In the genomic region with DNA sequence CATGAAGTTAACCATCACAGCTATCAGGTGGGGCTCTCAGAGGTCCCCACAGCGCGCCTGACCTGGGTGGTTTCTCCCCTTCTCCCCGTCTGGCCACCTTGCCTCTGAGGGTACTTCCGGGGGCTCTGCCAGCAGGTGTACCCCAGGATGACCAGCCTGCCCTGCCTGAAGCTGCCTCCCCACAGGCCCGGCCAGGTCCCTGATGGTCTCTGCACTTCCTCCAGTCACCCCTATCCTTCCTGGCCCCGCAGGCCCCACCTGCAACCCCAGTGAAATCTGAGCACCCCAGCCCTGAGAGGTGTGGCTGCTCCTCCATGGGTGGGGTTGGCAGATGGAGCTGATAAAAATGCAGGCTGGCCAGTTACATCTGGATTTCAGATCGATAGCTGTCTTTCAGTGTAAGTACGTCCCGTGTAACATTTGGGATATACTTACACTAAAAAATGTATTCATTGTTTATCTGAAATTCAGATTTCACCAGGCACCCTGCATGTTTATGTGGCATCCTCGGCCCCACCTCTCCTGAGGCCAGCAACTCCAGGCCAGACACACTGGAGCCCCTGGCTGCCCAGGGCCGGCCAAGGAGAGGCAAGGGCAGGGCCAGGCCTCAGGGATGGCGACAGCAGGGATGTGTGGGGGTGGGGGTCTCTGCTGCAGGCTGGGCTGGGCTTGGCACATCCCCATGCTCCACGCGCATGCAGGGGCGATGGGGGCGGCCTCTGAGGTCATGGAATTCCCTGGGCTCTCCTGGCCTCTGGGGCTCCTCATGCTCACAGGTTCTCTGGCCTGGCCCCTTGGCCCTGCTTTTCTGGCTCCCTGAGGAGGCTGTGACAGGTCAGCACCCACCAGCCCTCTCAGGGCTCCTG, we compare ENCODE assay signal across 23 cellular contexts. TPM values are rescaled to one million over a fixed set of nuclear protein-coding genes. Genes with fewer than 3 reads are reported as not detected.
DNase-seq lines count a peak whose midpoint lies in the region; ATAC-seq, FAIRE-seq and TF ChIP-seq lines count a peak whose summit lies in the region.
"Had no signal": no experiment of that assay in that cellular context is flagged by ENCODE, and none has a peak within 500 bp of the region (broad histone marks: within the 10 kb centered on the region; RNA-seq: fewer than 3 reads in every experiment).

No MANE protein-coding gene starts in this region.

- TF ChIP-seq CTCF in cardiac muscle cell (IDR thresholded peaks at IDR 0.05; ENCODE audit: low read depth, low read length) (no peak), left ventricle myocardium inferior (IDR thresholded peaks at IDR 0.05; ENCODE audit: borderline replicate concordance) (no peak), H1 (IDR thresholded peaks at IDR 0.05; ENCODE audit: control extremely low read depth in 1 of 3, insufficient read depth in 1 of 3, low read depth in 1 of 3, low read length in 3 of 3) (no peak), mucosa of descending colon (IDR thresholded peaks at IDR 0.05) (no peak)

- H3K36me3 ChIP-seq in cardiac muscle cell, result no peaks in the 10 kb centered on the region
- no peaks in the 10 kb centered on the region for H3K36me3 ChIP-seq in left ventricle myocardium inferior
- H3K36me3 ChIP-seq in H1 (ENCODE audit: control insufficient read depth in 2 of 4, insufficient read depth in 4 of 4, low read length in 3 of 4), result no peaks in the 10 kb centered on the region
- no peaks in the 10 kb centered on the region for H3K36me3 ChIP-seq in mucosa of descending colon (ENCODE audit: low read depth)
- H3K36me3 ChIP-seq: HAP-1, Peyer's patch, SJCRH30 had no signal

- CTCF ChIA-PET in H1 (lab: Charles Lee; ENCODE audit: partially characterized antibody), result interaction anchor here (0.6 to 2.9 kb wide), 24 partner anchors 9 to 313 kb away, joined by 3 to 20 read pairs (median 4); partner anchors contain the start of gene PFKL

- H3K4me2 ChIP-seq in H1 (ENCODE audit: insufficient read depth in 1 of 2, low read depth in 2 of 2, low read length in 2 of 2), result no peak overlapping the region
- H3K4me2 ChIP-seq: KMS-11 had no signal

- peak in 1 of 2 donors; percentile 32 for DNase-seq in cardiac muscle cell (ENCODE audit: low read depth in 1 of 2, low spot score in 1 of 2)
- no peak for DNase-seq in left ventricle myocardium inferior
- DNase-seq in H1 (ENCODE audit: low read depth in 1 of 2, low spot score in 2 of 2), result no peak
- peak in 1 of 3 donors; percentile 21 for DNase-seq in mucosa of descending colon
- no peak for DNase-seq in SIG-M5 treated with dmso at 0.1 percent for 504 hours (lab: John Stamatoyannopoulos, UW; ENCODE audit: unreplicated experiment)
- DNase-seq in HPDE6-E6E7 (ENCODE audit: extremely low spot score), result no peak
- DNase-seq in activated CD4-positive, CD25-positive, alpha-beta regulatory T cell (lab: John Stamatoyannopoulos, UW), result no peak
- DNase-seq: GDM1; IMR-90; NCI-H1105; NCI-H146; NCI-H2171; NK-92 treated with Interleukin-12 subunit alpha and Interleukin-12 subunit beta, amount 100 ng/mL, for 24 hours had no signal

- no peak overlapping the region for H2BK5ac ChIP-seq in H1 (ENCODE audit: low read depth, low read length)

- no peaks in the 10 kb centered on the region for H3K79me1 ChIP-seq in H1 (ENCODE audit: low read depth, low read length)

- TF ChIP-seq EP300 in H1 (IDR thresholded peaks at IDR 0.05; ENCODE audit: borderline replicate concordance in 1 of 2, low read depth in 2 of 2, low read length in 2 of 2), result no peak

- H2BK20ac ChIP-seq in H1 (ENCODE audit: low read length), result no peak overlapping the region

- H3K9ac ChIP-seq in H1 (replicated peaks in 1 of 4; ENCODE audit: extremely low read depth in 1 of 4, low read depth in 3 of 4, low read length in 3 of 4), result no peak overlapping the region
- H3K9ac ChIP-seq: KMS-11 had no signal

- H3K23me2 ChIP-seq in H1 (ENCODE audit: low read depth, low read length), result no peaks in the 10 kb centered on the region

- H2BK15ac ChIP-seq in H1 (ENCODE audit: low read length), result no peak overlapping the region

- H4K91ac ChIP-seq in H1 (replicated peaks; ENCODE audit: insufficient read length, low read length), result no peak overlapping the region

- no peak overlapping the region for H3K18ac ChIP-seq in H1 (ENCODE audit: extremely low read depth, low read length)

- H3K9me3 ChIP-seq in cardiac muscle cell (ENCODE audit: low read depth) (no peaks in the 10 kb centered on the region), left ventricle myocardium inferior (replicated peaks) (no peaks in the 10 kb centered on the region), H1 (ENCODE audit: insufficient read depth in 2 of 2, low read depth in 1 of 2, low read length in 1 of 2) (no peaks in the 10 kb centered on the region), mucosa of descending colon (no peaks in the 10 kb centered on the region)
- H3K9me3 ChIP-seq: HAP-1, Peyer's patch, SJCRH30 had no signal

- no peak overlapping the region for H3K14ac ChIP-seq in H1 (ENCODE audit: insufficient read length)

- H3K4me3 ChIP-seq in cardiac muscle cell (no peak overlapping the region), left ventricle myocardium inferior (no peak overlapping the region), H1 (ENCODE audit: extremely low read depth in 1 of 4, insufficient read depth in 2 of 4, low read depth in 3 of 4, low read length in 4 of 4) (no peak overlapping the region), mucosa of descending colon (no peak overlapping the region)
- H3K4me3 ChIP-seq: HAP-1, Peyer's patch, SJCRH30 had no signal

- no peak for TF ChIP-seq RAD21 in H1 (IDR thresholded peaks at IDR 0.05 in 1 of 2, conservative IDR thresholded peaks at IDR 0.05 in 1 of 2; ENCODE audit: low read depth in 2 of 2, low read length in 2 of 2)

- POLR2A ChIA-PET in H1 (lab: Charles Lee; ENCODE audit: partially characterized antibody), result interaction anchor here (0.6 to 0.7 kb wide), 3 partner anchors 42 to 179 kb away, joined by 3 to 4 read pairs (median 3); no protein-coding TSS in a partner anchor

- H4K5ac ChIP-seq in H1 (ENCODE audit: insufficient read length, low read depth, low read length), result no peak overlapping the region

- no peak overlapping the region for H3K4ac ChIP-seq in H1 (replicated peaks; ENCODE audit: insufficient read length, low read depth, low read length)

- no peak overlapping the region for H2AK5ac ChIP-seq in H1 (ENCODE audit: low read depth, low read length)

- WGBS in H1 (ENCODE audit: extremely low coverage in 1 of 2, insufficient coverage in 1 of 2, insufficient read length in 1 of 2, insufficient replicate concordance in 2 of 2, low coverage in 1 of 2, low lambda C conversion rate in 2 of 2, missing lambda C conversion rate in 1 of 2), 2 experiments, result 75% methylated on average over 16 of the region's 16 CpGs; no CpG with 5 or more reads in 1 of the 2 experiments

- H2BK120ac ChIP-seq in H1 (replicated peaks; ENCODE audit: low read depth, low read length), result no peak overlapping the region

- no peak overlapping the region for H2AFZ ChIP-seq in H1 (ENCODE audit: low read length)

- intact Hi-C loops in left ventricle myocardium inferior (cut with micrococcal nuclease) (no loop called here), mucosa of descending colon (cut with DNase I, micrococcal nuclease) (no loop called here)

- H3K27me3 ChIP-seq in cardiac muscle cell (no peaks in the 10 kb centered on the region), left ventricle myocardium inferior (ENCODE audit: low read depth) (peaks cover 31% of the 10 kb centered on the region), H1 (replicated peaks in 1 of 4; ENCODE audit: control insufficient read depth in 3 of 4, extremely low read depth in 1 of 4, insufficient read depth in 3 of 4, low read length in 3 of 4) (no peaks in the 10 kb centered on the region; a peak in 1 of 7 replicates)
- H3K27me3 ChIP-seq: Peyer's patch, SJCRH30 had no signal

- no peak for TF ChIP-seq POLR2A in H1 (IDR thresholded peaks at IDR 0.05; ENCODE audit: control extremely low read depth in 1 of 2, low read depth in 2 of 2, low read length in 2 of 2)

- H4K20me1 ChIP-seq in H1 (replicated peaks in 1 of 2; ENCODE audit: control insufficient read depth in 1 of 2, insufficient read depth in 2 of 2, low read length in 2 of 2), result no peaks in the 10 kb centered on the region

- ATAC-seq in mucosa of descending colon (peak; percentile 15), GM18907 (IDR thresholded peaks at IDR 0.05; ENCODE audit: unreplicated experiment) (no peak)

- no peak overlapping the region for H3K23ac ChIP-seq in H1 (ENCODE audit: insufficient read length)

- no peaks in the 10 kb centered on the region for H3K79me2 ChIP-seq in H1 (ENCODE audit: control insufficient read depth in 1 of 2, insufficient read depth in 2 of 2, low read length in 2 of 2)

- FAIRE-seq in H1 (lab: Jason Lieb, UNC), result no peak
- FAIRE-seq: D721Med, HTR-8/SVneo had no signal

- H3K56ac ChIP-seq in H1 (replicated peaks; ENCODE audit: insufficient read length, low read depth, low read length), result no peak overlapping the region

- H2BK12ac ChIP-seq in H1 (ENCODE audit: low read depth, low read length), result 0 out of 2 replicates have a peak overlapping the region, but pooled peaks have one; percentile 27

- no peak overlapping the region for H4K8ac ChIP-seq in H1 (ENCODE audit: extremely low read depth, insufficient read depth, low read length)

- H3K4me1 ChIP-seq in cardiac muscle cell (ENCODE audit: low read depth) (peaks cover 20% of the 10 kb centered on the region), left ventricle myocardium inferior (peaks cover 11% of the 10 kb centered on the region), H1 (replicated peaks in 1 of 4; ENCODE audit: control insufficient read depth in 3 of 4, insufficient read depth in 4 of 4, low read length in 3 of 4) (peaks cover 0 to 3% (median 0%) of the 10 kb centered on the region in 4 experiments; a peak in 3 of 7 replicates), mucosa of descending colon (ENCODE audit: low read depth) (no peaks in the 10 kb centered on the region)
- H3K4me1 ChIP-seq: HAP-1, Peyer's patch, SJCRH30 had no signal

- H3K27ac ChIP-seq in cardiac muscle cell, result peak overlapping the region; percentile 22
- no peak overlapping the region for H3K27ac ChIP-seq in left ventricle myocardium inferior (replicated peaks)
- H3K27ac ChIP-seq in H1 (ENCODE audit: low read depth, low read length), result no peak overlapping the region
- H3K27ac ChIP-seq: KMS-11, Peyer's patch, SJCRH30 had no signal

RNA-seq across cellular contexts. Expression of gene LRRC3, which starts 25.1 kb away (rescaled TPM):
- total RNA-seq in cardiac muscle cell, result 5.9 and 9.5 TPM in 2 replicates
- 3.3 and 4.1 TPM in 2 replicates for polyA plus RNA-seq in cardiac muscle cell
- 1.8 TPM for total RNA-seq in left ventricle myocardium inferior
- 5.4 and 5.9 TPM in 2 replicates for total RNA-seq in H1 (2021; fragmentation: NEBNext Ultra II Directional; extraction: Animal tissue kit (Norgen Biotek cat#: 25700))
- polyA plus RNA-seq in H1 (2011; rRNA removed), result 3.1 and 4.7 TPM in 2 replicates
- polyA plus RNA-seq in H1 (2011; cell fraction: cytosol; rRNA removed), result 2.7 TPM
- 3.4 TPM for polyA plus RNA-seq in H1 (2011; cell fraction: nucleus; rRNA removed)
- 2.7 to 3.3 TPM (median 3.0 TPM) in 4 replicates for polyA plus RNA-seq in H1 (2012, experiment 1 of 2)
- polyA plus RNA-seq in H1 (2012, experiment 2 of 2), result 2.7 TPM
- polyA plus RNA-seq in H1 (2013, experiment 1 of 2), result 4.4 TPM
- polyA plus RNA-seq in H1 (2013, experiment 2 of 2), result 4.9 TPM
- polyA minus RNA-seq in H1 (2011; rRNA and poly(A)+ RNA removed), result 2.8 and 3.0 TPM in 2 replicates
- polyA minus RNA-seq in H1 (2011; cell fraction: cytosol; rRNA and poly(A)+ RNA removed), result 3.1 TPM
- 3.7 TPM for polyA minus RNA-seq in H1 (2011; cell fraction: nucleus; rRNA and poly(A)+ RNA removed)
- total RNA-seq in mucosa of descending colon, result 10 to 100 TPM in 1 of 3 donors, 1 to 10 TPM in 2; 2.1 to 17.9 (median 2.7) TPM
- total RNA-seq: SJCRH30 had no signal

RNA-seq across cellular contexts. Expression of gene KRTAP10-1, which starts 59.6 kb away (rescaled TPM):
- total RNA-seq in cardiac muscle cell, result not detected in 2 replicates
- polyA plus RNA-seq in cardiac muscle cell, result 0.56 TPM in 1 of 2 replicates, not detected in the other
- total RNA-seq in left ventricle myocardium inferior, result not detected
- not detected in 2 replicates for total RNA-seq in H1 (2021; fragmentation: NEBNext Ultra II Directional; extraction: Animal tissue kit (Norgen Biotek cat#: 25700))
- polyA plus RNA-seq in H1 (2011; rRNA removed), result 0.08 TPM in 1 of 2 replicates, not detected in the other
- not detected for polyA plus RNA-seq in H1 (2011; cell fraction: cytosol; rRNA removed)
- polyA plus RNA-seq in H1 (2011; cell fraction: nucleus; rRNA removed), result 0.09 TPM
- polyA plus RNA-seq in H1 (2012, experiment 1 of 2), result not detected in 4 replicates
- polyA plus RNA-seq in H1 (2012, experiment 2 of 2), result not detected
- not detected for polyA plus RNA-seq in H1 (2013, experiment 1 of 2)
- polyA plus RNA-seq in H1 (2013, experiment 2 of 2), result not detected
- polyA minus RNA-seq in H1 (2011; rRNA and poly(A)+ RNA removed), result not detected in 2 replicates
- not detected for polyA minus RNA-seq in H1 (2011; cell fraction: cytosol; rRNA and poly(A)+ RNA removed)
- polyA minus RNA-seq in H1 (2011; cell fraction: nucleus; rRNA and poly(A)+ RNA removed), result 0.90 TPM
- not detected for total RNA-seq in mucosa of descending colon
- total RNA-seq: A172, IMR-90, Peyer's patch, SJCRH30 had no signal
- polyA plus RNA-seq: AG04450, CD14-positive monocyte, IMR-90 had no signal
